ENCODE assay signal across 20 cellular contexts in the genomic region with DNA sequence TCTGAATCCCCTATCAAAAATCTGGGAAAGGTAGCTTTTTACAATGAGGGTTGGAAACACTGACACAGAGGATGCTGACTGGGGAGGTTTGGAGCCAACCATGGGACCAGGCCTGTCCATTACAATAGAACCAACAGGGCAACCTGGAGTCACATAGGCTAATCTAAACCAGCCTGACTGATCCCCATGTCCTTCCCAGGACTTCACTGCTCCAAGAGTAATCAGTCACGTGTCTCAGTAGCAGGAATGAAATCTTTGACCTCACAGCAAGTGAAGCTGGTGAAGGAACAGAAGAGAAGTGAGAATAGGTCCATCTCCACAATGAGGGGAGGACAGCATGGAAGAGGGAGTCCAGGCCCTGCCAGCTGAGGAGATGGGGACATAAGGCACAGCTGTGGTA. TPM values are rescaled to one million over a fixed set of nuclear protein-coding genes. Genes with fewer than 3 reads are reported as not detected.
DNase-seq lines count a peak whose midpoint lies in the region; ATAC-seq and TF ChIP-seq lines count a peak whose summit lies in the region.
"Had no signal": no experiment of that assay in that cellular context is flagged by ENCODE, and none has a peak within 500 bp of the region (broad histone marks: within the 10 kb centered on the region; RNA-seq: fewer than 3 reads in every experiment).

No MANE protein-coding gene starts in this region.

- no peaks in the 10 kb centered on the region for H3K27me3 Mint-ChIP-seq in MCF 10A (ENCODE audit: insufficient read depth, unreplicated experiment)
- H3K27me3 Mint-ChIP-seq in activated B cell treated with CpG ODN at 0.5 μM for 24 hours: no peaks in the 10 kb centered on the region
- H3K27me3 Mint-ChIP-seq: CD4-positive, alpha-beta T cell; IgD-negative memory B cell had no signal

- 82% methylated on average over 1 of the region's 1 CpG for WGBS in suprapubic skin

- POLR2A ChIA-PET in MCF 10A (lab: Yijun Ruan, JAX): interaction anchor here (0.7 kb wide), 1 partner anchor 202 kb away, joined by 3 read pairs; no protein-coding TSS in a partner anchor
- POLR2A ChIA-PET in activated B cell treated with CpG ODN at 0.5 μM for 24 hours (lab: Charles Lee): interaction anchor here (9.0 kb wide), 1 partner anchor 17 kb away, joined by 233 read pairs; a partner anchor contains a TSS

- H3K36me3 Mint-ChIP-seq in MCF 10A (ENCODE audit: insufficient read depth, unreplicated experiment): peaks cover 7% of the 10 kb centered on the region
- H3K36me3 Mint-ChIP-seq in activated B cell treated with CpG ODN at 0.5 μM for 24 hours (ENCODE audit: low read depth): no peaks in the 10 kb centered on the region
- H3K36me3 Mint-ChIP-seq: IgD-negative memory B cell had no signal

- TF ChIP-seq CTCF in breast epithelium (IDR thresholded peaks at IDR 0.05) (no peak), MCF 10A (IDR thresholded peaks at IDR 0.05; ENCODE audit: unreplicated experiment) (no peak), activated B cell treated with CpG ODN at 0.5 μM for 24 hours (IDR thresholded peaks at IDR 0.05) (no peak), neutrophil (IDR thresholded peaks at IDR 0.05) (no peak), suprapubic skin (IDR thresholded peaks at IDR 0.05) (no peak)

- H3K4me3 Mint-ChIP-seq in MCF 10A (ENCODE audit: unreplicated experiment) (no peak overlapping the region), activated B cell treated with CpG ODN at 0.5 μM for 24 hours (no peak overlapping the region)
- H3K4me3 Mint-ChIP-seq: CD4-positive, alpha-beta T cell; IgD-negative memory B cell had no signal

- intact Hi-C loops in breast epithelium (cut with DNase I; ENCODE audit: low total_unique reads): no loop called here
- intact Hi-C loops in MCF 10A (cut with micrococcal nuclease): no loop called here
- intact Hi-C loops in activated B cell treated with CpG ODN at 0.5 μM for 24 hours (cut with micrococcal nuclease): no loop called here

- DNase-seq in breast epithelium (ENCODE audit: low spot score in 2 of 2) (no peak), MCF 10A (ENCODE audit: unreplicated experiment) (no peak), activated B cell treated with CpG ODN at 0.5 μM for 24 hours (no peak), suprapubic skin (ENCODE audit: low spot score in 2 of 2) (no peak), HK-2 (ENCODE audit: unreplicated experiment) (no peak), dedifferentiated amniotic fluid mesenchymal stem cell (ENCODE audit: extremely low spot score) (no peak), GDM1 (lab: John Stamatoyannopoulos, UW) (no peak)
- DNase-seq: Calu3; CD4-positive, alpha-beta T cell; DMS79 treated with DMSO at 0.1 percent for 48 hours; GF-D8; NCI-H146; NCI-H226; NCI-H526 treated with DMSO at 0.1 percent for 48 hours; NK-92 treated with Interleukin-12 subunit alpha and Interleukin-12 subunit beta, amount 100 ng/mL, for 24 hours; OCI-M1; RPMI8226 had no signal

- no peak for ATAC-seq in activated B cell treated with CpG ODN at 0.5 μM for 24 hours (ENCODE audit: low read depth)

- H3K4me1 ChIP-seq in breast epithelium (peaks cover 0 to 6% of the 10 kb centered on the region in 2 donors), neutrophil (ENCODE audit: control insufficient read depth in 1 of 2, insufficient read depth in 1 of 2, low read depth in 1 of 2, low read length in 1 of 2) (peaks cover 97 to 100% of the 10 kb centered on the region in 2 experiments), suprapubic skin (peaks cover 58% of the 10 kb centered on the region)
- H3K4me1 ChIP-seq: HAP-1 had no signal

- no TSS peak for BruUV-seq in MCF 10A (replicated peaks; lab: Mats Ljungman, UMichigan)

- H3K9me3 Mint-ChIP-seq in MCF 10A (ENCODE audit: unreplicated experiment) (no peaks in the 10 kb centered on the region), activated B cell treated with CpG ODN at 0.5 μM for 24 hours (no peaks in the 10 kb centered on the region)
- H3K9me3 Mint-ChIP-seq: CD4-positive, alpha-beta T cell; IgD-negative memory B cell had no signal

- no peak for TF ChIP-seq EP300 in suprapubic skin (IDR thresholded peaks at IDR 0.05)

- H3K27me3 ChIP-seq in breast epithelium (no peaks in the 10 kb centered on the region), neutrophil (no peaks in the 10 kb centered on the region), suprapubic skin (no peaks in the 10 kb centered on the region)

- H3K9me3 ChIP-seq in breast epithelium: no peaks in the 10 kb centered on the region
- no peaks in the 10 kb centered on the region for H3K9me3 ChIP-seq in neutrophil
- H3K9me3 ChIP-seq in suprapubic skin: no peaks in the 10 kb centered on the region
- H3K9me3 ChIP-seq: HAP-1 had no signal

- H3K27ac ChIP-seq in breast epithelium (peak overlapping the region; percentile 77 to 80), neutrophil (peak overlapping the region; percentile 99), suprapubic skin (peak overlapping the region; percentile 69)

- H3K4me3 ChIP-seq in breast epithelium: no peak overlapping the region
- no peak overlapping the region for H3K4me3 ChIP-seq in neutrophil (ENCODE audit: low read depth in 1 of 2, low read length in 1 of 2)
- no peak overlapping the region for H3K4me3 ChIP-seq in suprapubic skin
- H3K4me3 ChIP-seq: HAP-1 had no signal

- CTCF ChIA-PET in MCF 10A (lab: Yijun Ruan, JAX): interaction anchor here (1.4 to 1.5 kb wide), 2 partner anchors 15 to 57 kb away, joined by 5 to 6 read pairs; a partner anchor contains a TSS
- CTCF ChIA-PET in activated B cell treated with CpG ODN at 0.5 μM for 24 hours (lab: Charles Lee): interaction anchor here (1.4 to 17.6 kb wide), 2 partner anchors 55 to 60 kb away, joined by 5 to 389 read pairs; no protein-coding TSS in a partner anchor

- H3K36me3 ChIP-seq in breast epithelium (no peaks in the 10 kb centered on the region), neutrophil (no peaks in the 10 kb centered on the region), suprapubic skin (no peaks in the 10 kb centered on the region)
- H3K36me3 ChIP-seq: HAP-1 had no signal

- TF ChIP-seq POLR2A in breast epithelium (IDR thresholded peaks at IDR 0.05) (no peak), suprapubic skin (IDR thresholded peaks at IDR 0.05) (no peak)

- H3K27ac Mint-ChIP-seq in MCF 10A (ENCODE audit: low read depth, unreplicated experiment) (no peak overlapping the region), activated B cell treated with CpG ODN at 0.5 μM for 24 hours (peak overlapping the region; percentile 1)

- H3K4me1 Mint-ChIP-seq in MCF 10A (ENCODE audit: insufficient read depth, unreplicated experiment) (peaks cover 41% of the 10 kb centered on the region), activated B cell treated with CpG ODN at 0.5 μM for 24 hours (peaks cover 63% of the 10 kb centered on the region)

RNA-seq across cellular contexts. Expression of a gene that starts 16.0 kb away (rescaled TPM):
- total RNA-seq in breast epithelium: 100 to 1,000 TPM in 1 of 3 donors, 10 to 100 TPM in 2; 42.1 to 106 (median 72.8) TPM
- 41.4 and 59.2 TPM in 2 replicates for total RNA-seq in MCF 10A (2022)
- 55.4 and 60.2 TPM in 2 replicates for total RNA-seq in activated B cell treated with CpG ODN at 0.5 μM for 24 hours
- 100 to 1,000 TPM in 2 of 4 donors, 10 to 100 TPM in 2; 30.9 to 151 (median 80.0) TPM for total RNA-seq in suprapubic skin
